In the genomic region with DNA sequence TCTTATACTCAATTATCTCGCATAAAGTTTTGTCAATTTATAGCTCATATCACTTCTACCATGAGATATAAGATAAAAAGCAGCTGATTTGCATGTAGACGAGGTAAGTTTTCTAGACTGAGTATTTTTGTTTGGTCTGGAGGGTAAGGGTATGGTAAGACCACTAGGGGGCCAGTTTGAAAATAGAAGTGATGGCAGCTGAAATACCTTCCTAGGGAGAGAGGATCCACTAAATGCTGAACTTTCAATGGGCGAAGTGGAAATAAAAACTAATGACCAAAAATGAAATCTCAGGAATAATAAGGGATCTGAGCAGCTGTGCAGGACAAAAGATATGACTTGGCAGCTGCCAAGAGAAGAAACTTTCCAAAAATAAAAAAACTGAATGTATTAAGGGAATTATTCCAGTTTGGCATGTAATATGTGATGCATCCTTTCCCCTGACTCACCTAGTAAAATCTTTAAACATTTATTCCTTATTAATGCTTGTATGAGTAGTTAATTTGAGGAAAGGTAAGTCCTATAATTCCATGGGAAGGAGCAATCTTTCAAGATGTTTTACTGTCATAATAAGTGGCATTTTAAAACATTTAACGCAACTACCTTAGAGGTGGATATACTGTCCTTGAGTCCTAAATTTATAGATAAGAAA, we compare ENCODE assay signal across 8 cellular contexts.
DNase-seq lines count a peak whose midpoint lies in the region; ATAC-seq, FAIRE-seq and TF ChIP-seq lines count a peak whose summit lies in the region.

No MANE protein-coding gene starts in this region.

- no peak overlapping the region for H3K18ac ChIP-seq in H1 (ENCODE audit: extremely low read depth, low read length)

- H2BK5ac ChIP-seq in H1 (ENCODE audit: low read depth, low read length), result no peak overlapping the region

- no peaks in the 10 kb centered on the region for H4K20me1 ChIP-seq in H1 (replicated peaks in 1 of 2; ENCODE audit: control insufficient read depth in 1 of 2, insufficient read depth in 2 of 2, low read length in 2 of 2)

- no peak overlapping the region for H3K4ac ChIP-seq in H1 (replicated peaks; ENCODE audit: insufficient read length, low read depth, low read length)

- TF ChIP-seq POLR2A in H1 (IDR thresholded peaks at IDR 0.05; ENCODE audit: control extremely low read depth in 1 of 2, low read depth in 2 of 2, low read length in 2 of 2) (no peak), gastroesophageal sphincter (IDR thresholded peaks at IDR 0.05) (no peak)

- H4K91ac ChIP-seq in H1 (replicated peaks; ENCODE audit: insufficient read length, low read length), result no peak overlapping the region

- no peaks in the 10 kb centered on the region for H3K27me3 ChIP-seq in H1 (replicated peaks in 1 of 4; ENCODE audit: control insufficient read depth in 3 of 4, extremely low read depth in 1 of 4, insufficient read depth in 3 of 4, low read length in 3 of 4)
- no peaks in the 10 kb centered on the region for H3K27me3 ChIP-seq in thoracic aorta (replicated peaks; ENCODE audit: insufficient read depth)
- H3K27me3 ChIP-seq in gastroesophageal sphincter, result no peaks in the 10 kb centered on the region

- no peak overlapping the region for H3K14ac ChIP-seq in H1 (ENCODE audit: insufficient read length)

- POLR2A ChIA-PET in H1 (lab: Charles Lee; ENCODE audit: partially characterized antibody), result no interaction called here

- no peak overlapping the region for H2BK12ac ChIP-seq in H1 (ENCODE audit: low read depth, low read length)

- no peaks in the 10 kb centered on the region for H3K4me1 ChIP-seq in H1 (replicated peaks in 1 of 4; ENCODE audit: control insufficient read depth in 3 of 4, insufficient read depth in 4 of 4, low read length in 3 of 4)
- H3K4me1 ChIP-seq in thoracic aorta (ENCODE audit: control insufficient read depth in 1 of 2, low read depth in 2 of 2), result peaks cover 0 to 3% of the 10 kb centered on the region in 2 donors
- no peaks in the 10 kb centered on the region for H3K4me1 ChIP-seq in gastroesophageal sphincter

- no peak overlapping the region for H3K9ac ChIP-seq in H1 (replicated peaks in 1 of 4; ENCODE audit: extremely low read depth in 1 of 4, low read depth in 3 of 4, low read length in 3 of 4)

- no peaks in the 10 kb centered on the region for H3K9me3 ChIP-seq in H1 (ENCODE audit: insufficient read depth in 2 of 2, low read depth in 1 of 2, low read length in 1 of 2)
- no peaks in the 10 kb centered on the region for H3K9me3 ChIP-seq in thoracic aorta
- H3K9me3 ChIP-seq in gastroesophageal sphincter, result no peaks in the 10 kb centered on the region

- ATAC-seq in GM21381 (IDR thresholded peaks at IDR 0.05; ENCODE audit: unreplicated experiment) (peak; percentile 52), thoracic aorta (ENCODE audit: insufficient number of reproducible peaks, low FRiP score, low read depth) (no peak), gastroesophageal sphincter (no peak)

- TF ChIP-seq EP300 in H1 (IDR thresholded peaks at IDR 0.05; ENCODE audit: borderline replicate concordance in 1 of 2, low read depth in 2 of 2, low read length in 2 of 2) (no peak), gastroesophageal sphincter (IDR thresholded peaks at IDR 0.05) (no peak)

- H4K8ac ChIP-seq in H1 (ENCODE audit: extremely low read depth, insufficient read depth, low read length), result no peak overlapping the region

- no peak overlapping the region for H3K56ac ChIP-seq in H1 (replicated peaks; ENCODE audit: insufficient read length, low read depth, low read length)

- H3K4me2 ChIP-seq in H1 (ENCODE audit: insufficient read depth in 1 of 2, low read depth in 2 of 2, low read length in 2 of 2), result no peak overlapping the region

- CTCF ChIA-PET in H1 (lab: Charles Lee; ENCODE audit: partially characterized antibody), result interaction anchor here (0.5 to 3.2 kb wide), 18 partner anchors 9 to 841 kb away, joined by 3 to 19 read pairs (median 3); no protein-coding TSS in a partner anchor

- no peaks in the 10 kb centered on the region for H3K79me2 ChIP-seq in H1 (ENCODE audit: control insufficient read depth in 1 of 2, insufficient read depth in 2 of 2, low read length in 2 of 2)

- WGBS in H1 (ENCODE audit: extremely low coverage in 1 of 2, insufficient coverage in 1 of 2, insufficient read length in 1 of 2, insufficient replicate concordance in 2 of 2, low coverage in 1 of 2, low lambda C conversion rate in 2 of 2, missing lambda C conversion rate in 1 of 2), 2 experiments, result 60% methylated on average over 4 of the region's 4 CpGs; no CpG with 5 or more reads in 1 of the 2 experiments
- 66 to 79% methylated on average over 4 of the region's 4 CpGs for WGBS in gastroesophageal sphincter (ENCODE audit: low coverage in 1 of 2), 2 donors

- H2AFZ ChIP-seq in H1 (ENCODE audit: low read length), result no peak overlapping the region

- H3K4me3 ChIP-seq in H1 (ENCODE audit: extremely low read depth in 1 of 4, insufficient read depth in 2 of 4, low read depth in 3 of 4, low read length in 4 of 4) (no peak overlapping the region), thoracic aorta (no peak overlapping the region), gastroesophageal sphincter (no peak overlapping the region)

- H4K5ac ChIP-seq in H1 (ENCODE audit: insufficient read length, low read depth, low read length), result no peak overlapping the region

- FAIRE-seq in H1 (lab: Jason Lieb, UNC), result peak; percentile 92

- no peaks in the 10 kb centered on the region for H3K36me3 ChIP-seq in H1 (ENCODE audit: control insufficient read depth in 2 of 4, insufficient read depth in 4 of 4, low read length in 3 of 4)
- no peaks in the 10 kb centered on the region for H3K36me3 ChIP-seq in thoracic aorta
- H3K36me3 ChIP-seq in gastroesophageal sphincter, result no peaks in the 10 kb centered on the region

- H3K79me1 ChIP-seq in H1 (ENCODE audit: low read depth, low read length), result no peaks in the 10 kb centered on the region

- no peaks in the 10 kb centered on the region for H3K23me2 ChIP-seq in H1 (ENCODE audit: low read depth, low read length)

- no peak overlapping the region for H3K27ac ChIP-seq in H1 (ENCODE audit: low read depth, low read length)
- no peak overlapping the region for H3K27ac ChIP-seq in thoracic aorta
- no peak overlapping the region for H3K27ac ChIP-seq in gastroesophageal sphincter

- H2BK15ac ChIP-seq in H1 (ENCODE audit: low read length), result no peak overlapping the region

- H2BK20ac ChIP-seq in H1 (ENCODE audit: low read length), result no peak overlapping the region

- TF ChIP-seq CTCF in H1 (IDR thresholded peaks at IDR 0.05; ENCODE audit: control extremely low read depth in 1 of 3, insufficient read depth in 1 of 3, low read depth in 1 of 3, low read length in 3 of 3), result peak in 2 of 3 experiments; percentile 52 to 64; a peak in 2 of 4 replicates
- TF ChIP-seq CTCF in thoracic aorta (IDR thresholded peaks at IDR 0.05), result peak; percentile 44
- peak in 1 of 4 experiments; percentile 28 for TF ChIP-seq CTCF in gastroesophageal sphincter (IDR thresholded peaks at IDR 0.05)

- no peak overlapping the region for H2BK120ac ChIP-seq in H1 (replicated peaks; ENCODE audit: low read depth, low read length)

- TF ChIP-seq RAD21 in H1 (IDR thresholded peaks at IDR 0.05 in 1 of 2, conservative IDR thresholded peaks at IDR 0.05 in 1 of 2; ENCODE audit: low read depth in 2 of 2, low read length in 2 of 2), result peak; percentile 57 to 67

- H3K23ac ChIP-seq in H1 (ENCODE audit: insufficient read length), result no peak overlapping the region

- peak; percentile 19 for DNase-seq in DMS53 treated with DMSO at 0.1 percent for 48 hours (lab: John Stamatoyannopoulos, UW; ENCODE audit: unreplicated experiment)
- DNase-seq in LHCN-M2 (ENCODE audit: low read depth), result peak; percentile 70
- DNase-seq in H1 (ENCODE audit: low read depth in 1 of 2, low spot score in 2 of 2), result no peak
- no peak for DNase-seq in thoracic aorta (ENCODE audit: low spot score)
- no peak for DNase-seq in nucleus accumbens (lab: John Stamatoyannopoulos, UW)
- no peak for DNase-seq in putamen (ENCODE audit: low spot score)

- H2AK5ac ChIP-seq in H1 (ENCODE audit: low read depth, low read length), result no peak overlapping the region

TF ChIP-seq in H1, 55 proteins besides CTCF, POLR2A, EP300 and RAD21:
- TF ChIP-seq YY1 (IDR thresholded peaks at IDR 0.05; ENCODE audit: low read depth, low read length), result 0 out of 2 replicates have a peak, but pooled peaks have one; percentile 15
- TF ChIP-seq SUZ12 (IDR thresholded peaks at IDR 0.05; ENCODE audit: low read length), result no peak
TF ChIP-seq in H1: peak in this region for 1.

Comparison
In these comparisons a context has a peak if more than half of its experiments do, and no peak if none do; other contexts are left out.
1. DNase-seq: peak in DMS53 treated with DMSO at 0.1 percent for 48 hours (single experiment) and LHCN-M2 (single experiment); none in H1 (0 of 2), thoracic aorta (single experiment), nucleus accumbens (0 of 56) and putamen (single experiment).